In genomic region chr3:71143493-71143892, GRCh38 we compare ENCODE assay signal across 17 cellular contexts.
"Had no signal": no experiment of that assay in that cellular context is flagged by ENCODE, and none has a peak within 500 bp of the region (broad histone marks: within the 10 kb centered on the region; RNA-seq: fewer than 3 reads in every experiment).

No MANE protein-coding gene starts in this region.

- H3K4me1 ChIP-seq: foreskin keratinocyte, SJCRH30 had no signal

- H3K27ac Mint-ChIP-seq: neural progenitor cell had no signal

- H3K4me3 Mint-ChIP-seq: neural progenitor cell had no signal

- ATAC-seq: pancreas had no signal

- H3K4me3 ChIP-seq: cardiac muscle cell, neural progenitor cell, pancreas, SJCRH30 had no signal

- H3K27ac ChIP-seq: cardiac muscle cell, foreskin keratinocyte, neural progenitor cell, pancreas, SJCRH30, WERI-Rb-1 had no signal

- H3K27me3 ChIP-seq: cardiac muscle cell, foreskin keratinocyte, neural progenitor cell, pancreas, SJCRH30 had no signal

- H3K36me3 Mint-ChIP-seq: neural progenitor cell had no signal

- DNase-seq: activated CD4-positive, alpha-beta T cell treated with anti-CD3 and anti-CD28 coated beads for 48 hours; activated effector memory CD4-positive, alpha-beta T cell treated with Interleukin-2 at 50 U/mL for 16 hours; foreskin keratinocyte; head of caudate nucleus; islet precursor cell; left ventricle myocardium superior; mesenchymal stem cell; pancreas; SJCRH30; stimulated activated CD4-positive, alpha-beta T cell treated with anti-CD3 and anti-CD28 coated beads, Interleukin-15, amount 100 ng/mL, for 24 hours; stimulated activated CD4-positive, alpha-beta T cell treated with anti-CD3 and anti-CD28 coated beads, Interleukin-4, amount 100 ng/mL, for 24 hours; SW 1271; T1000; trophoblast cell; WERI-Rb-1 had no signal

- H3K9me3 ChIP-seq: pancreas, SJCRH30 had no signal

- H3K9me3 Mint-ChIP-seq: neural progenitor cell had no signal

- H3K36me3 ChIP-seq: cardiac muscle cell, neural progenitor cell, pancreas, SJCRH30, WERI-Rb-1 had no signal
